ENCODE assay signal across 24 cellular contexts in the genomic region with DNA sequence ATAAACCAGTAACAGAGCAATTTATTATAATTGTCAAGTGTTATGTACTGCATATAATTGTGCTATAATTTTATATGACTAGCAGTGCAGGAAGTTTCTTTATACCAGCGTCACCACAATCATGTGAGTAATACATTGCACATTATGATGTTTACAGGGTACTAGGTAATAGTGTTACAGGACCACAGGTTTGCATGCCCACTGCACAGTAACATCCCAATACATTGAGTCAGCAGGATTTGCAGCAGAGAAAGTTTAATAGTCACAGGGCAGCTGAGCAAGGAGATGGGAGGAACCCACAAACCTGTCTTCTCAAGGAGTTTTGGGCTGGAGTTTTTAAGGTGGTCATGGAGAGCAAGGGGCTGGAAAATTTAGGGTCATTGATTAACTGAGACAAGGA.
"Had no signal": no experiment of that assay in that cellular context is flagged by ENCODE, and none has a peak within 500 bp of the region (broad histone marks: within the 10 kb centered on the region; RNA-seq: fewer than 3 reads in every experiment).

No MANE protein-coding gene starts in this region.

- H3K9me3 ChIP-seq: body of pancreas, esophagus muscularis mucosa, heart left ventricle, upper lobe of left lung had no signal

- H3K36me3 ChIP-seq: esophagus muscularis mucosa, heart left ventricle, upper lobe of left lung had no signal

- H3K9me3 Mint-ChIP-seq: activated naive CD4-positive, alpha-beta T cell treated with anti-CD3 and anti-CD28 coated beads, Interleukin-2, amount 10 ng/mL, durations not matched to agents 7 days and 5 days; neural crest cell had no signal

- H3K27me3 Mint-ChIP-seq: activated CD4-positive, alpha-beta memory T cell treated with anti-CD3 and anti-CD28 coated beads, Interleukin-2, amount 10 ng/mL, durations not matched to agents 7 days and 5 days; activated CD4-positive, alpha-beta T cell treated with anti-CD3 and anti-CD28 coated beads, Interleukin-2, amount 10 ng/mL, durations not matched to agents 24 days and 14 days; activated naive CD4-positive, alpha-beta T cell treated with anti-CD3 and anti-CD28 coated beads, Interleukin-2, amount 10 ng/mL, durations not matched to agents 7 days and 5 days; activated naive CD8-positive, alpha-beta T cell treated with anti-CD3 and anti-CD28 coated beads, Interleukin-2, amount 50 U/mL, for 24 hours; dendritic cell treated with granulocyte-macrophage colony-stimulating factor and Interleukin-4, amounts not matched to agents 40 ng/mL and 50 ng/mL, for 4 days; naive thymus-derived CD4-positive, alpha-beta T cell had no signal

- H3K27me3 ChIP-seq: body of pancreas, esophagus muscularis mucosa, heart left ventricle, upper lobe of left lung had no signal

- H3K27ac Mint-ChIP-seq: activated CD4-positive, alpha-beta memory T cell treated with anti-CD3 and anti-CD28 coated beads, Interleukin-2, amount 10 ng/mL, durations not matched to agents 7 days and 5 days; activated CD4-positive, alpha-beta T cell treated with anti-CD3 and anti-CD28 coated beads, Interleukin-2, amount 10 ng/mL, durations not matched to agents 24 days and 14 days; activated naive CD4-positive, alpha-beta T cell treated with anti-CD3 and anti-CD28 coated beads, Interleukin-2, amount 10 ng/mL, durations not matched to agents 7 days and 5 days; activated naive CD8-positive, alpha-beta T cell treated with anti-CD3 and anti-CD28 coated beads, Interleukin-2, amount 50 U/mL, for 24 hours; activated T-cell treated with anti-CD3 and anti-CD28 coated beads, Interleukin-2, amount 50 U/mL, for 72 hours; dendritic cell treated with granulocyte-macrophage colony-stimulating factor and Interleukin-4, amounts not matched to agents 40 ng/mL and 50 ng/mL, for 4 days; naive thymus-derived CD4-positive, alpha-beta T cell; T-helper 1 cell treated with Interleukin-12 subunit alpha and Interleukin-12 subunit beta and Interleukin-4 antibody, amounts not matched to agents 30 μg/mL and 1 μg/mL, for 36 hours had no signal

- H3K4me3 Mint-ChIP-seq: activated CD4-positive, alpha-beta memory T cell treated with anti-CD3 and anti-CD28 coated beads, Interleukin-2, amount 10 ng/mL, durations not matched to agents 7 days and 5 days; activated CD4-positive, alpha-beta T cell treated with anti-CD3 and anti-CD28 coated beads, Interleukin-2, amount 10 ng/mL, durations not matched to agents 24 days and 14 days; activated naive CD4-positive, alpha-beta T cell treated with anti-CD3 and anti-CD28 coated beads, Interleukin-2, amount 10 ng/mL, durations not matched to agents 7 days and 5 days; activated naive CD8-positive, alpha-beta T cell treated with anti-CD3 and anti-CD28 coated beads, Interleukin-2, amount 50 U/mL, for 24 hours; activated T-cell treated with anti-CD3 and anti-CD28 coated beads, Interleukin-2, amount 50 U/mL, for 72 hours; dendritic cell treated with granulocyte-macrophage colony-stimulating factor and Interleukin-4, amounts not matched to agents 40 ng/mL and 50 ng/mL, for 4 days; naive thymus-derived CD4-positive, alpha-beta T cell; neural crest cell; T-helper 1 cell treated with Interleukin-12 subunit alpha and Interleukin-12 subunit beta and Interleukin-4 antibody, amounts not matched to agents 30 μg/mL and 1 μg/mL, for 36 hours had no signal

- DNase-seq: activated CD4-positive, alpha-beta memory T cell treated with anti-CD3 and anti-CD28 coated beads, Interleukin-2, amount 10 ng/mL, durations not matched to agents 7 days and 5 days; activated CD4-positive, alpha-beta T cell treated with anti-CD3 and anti-CD28 coated beads, Interleukin-2, amount 10 ng/mL, durations not matched to agents 24 days and 14 days; activated effector memory CD4-positive, alpha-beta T cell treated with Interleukin-2 at 50 U/mL for 16 hours; activated naive CD4-positive, alpha-beta T cell treated with anti-CD3 and anti-CD28 coated beads, Interleukin-2, amount 10 ng/mL, durations not matched to agents 7 days and 5 days; activated naive CD8-positive, alpha-beta T cell treated with anti-CD3 and anti-CD28 coated beads, Interleukin-2, amount 50 U/mL, for 24 hours; activated T-cell treated with anti-CD3 and anti-CD28 coated beads, Interleukin-2, amount 50 U/mL, for 72 hours; body of pancreas; effector CD8-positive, alpha-beta T cell; heart left ventricle; kidney; naive thymus-derived CD4-positive, alpha-beta T cell; occipital lobe; small intestine; stimulated activated CD8-positive, alpha-beta memory T cell treated with anti-CD3 and anti-CD28 coated beads, Interleukin-4, amount 100 ng/mL, for 48 hours; stimulated activated naive CD4-positive, alpha-beta T cell treated with Interleukin-2 at 50 U/mL for 16 hours; T1000; upper lobe of left lung had no signal

- H3K4me3 ChIP-seq: body of pancreas, esophagus muscularis mucosa, heart left ventricle, lung, upper lobe of left lung had no signal

- H3K27ac ChIP-seq: body of pancreas, esophagus muscularis mucosa, heart left ventricle, upper lobe of left lung had no signal

- H3K4me1 Mint-ChIP-seq: activated naive CD4-positive, alpha-beta T cell treated with anti-CD3 and anti-CD28 coated beads, Interleukin-2, amount 10 ng/mL, durations not matched to agents 7 days and 5 days; activated naive CD8-positive, alpha-beta T cell treated with anti-CD3 and anti-CD28 coated beads, Interleukin-2, amount 50 U/mL, for 24 hours; naive thymus-derived CD4-positive, alpha-beta T cell; neural crest cell had no signal

- H3K4me1 ChIP-seq: body of pancreas, esophagus muscularis mucosa, upper lobe of left lung had no signal

- ATAC-seq: activated naive CD8-positive, alpha-beta T cell treated with anti-CD3 and anti-CD28 coated beads, Interleukin-2, amount 50 U/mL, for 24 hours; activated T-cell treated with anti-CD3 and anti-CD28 coated beads, Interleukin-2, amount 50 U/mL, for 72 hours; body of pancreas; heart left ventricle; left lobe of liver; naive thymus-derived CD4-positive, alpha-beta T cell; sciatic nerve had no signal

- H3K36me3 Mint-ChIP-seq: activated naive CD4-positive, alpha-beta T cell treated with anti-CD3 and anti-CD28 coated beads, Interleukin-2, amount 10 ng/mL, durations not matched to agents 7 days and 5 days; naive thymus-derived CD4-positive, alpha-beta T cell had no signal
